Comparison of ENCODE assay signal across 10 cellular contexts in genomic region chr6:74598473-74599393, GRCh38.
A peak's percentile ranks its signal among the peaks of the same experiment; 100 is the strongest.
DNase-seq lines count a peak whose midpoint lies in the region; ATAC-seq and FAIRE-seq lines count a peak whose summit lies in the region.
"Had no signal": no experiment of that assay in that cellular context is flagged by ENCODE, and none has a peak within 500 bp of the region (broad histone marks: within the 10 kb centered on the region; RNA-seq: fewer than 3 reads in every experiment).

No MANE protein-coding gene starts in this region.

- peak overlapping the region in 6 of 11 experiments; percentile 6 to 70 (median 42); a peak in 8 of 22 replicates for H3K27ac ChIP-seq in BLaER1 treated with 17β-estradiol and CSF1 and Interleukin-3, amounts not matched to agents 10 nM and 100 nM

- no peak for FAIRE-seq in HTR-8/SVneo (lab: Jason Lieb, UNC)
- FAIRE-seq: TTC549 had no signal

- no peak overlapping the region for H3K4me3 ChIP-seq in BLaER1 treated with 17β-estradiol and CSF1 and Interleukin-3, amounts not matched to agents 10 nM and 100 nM

- peak; percentile 95 for ATAC-seq in GM19324 (IDR thresholded peaks at IDR 0.05; ENCODE audit: low FRiP score, unreplicated experiment)
- peak; percentile 97 for ATAC-seq in HG02970 (IDR thresholded peaks at IDR 0.05; ENCODE audit: low FRiP score, unreplicated experiment)
- ATAC-seq: left lobe of liver had no signal

- H4K20me1 ChIP-seq in BLaER1 treated with 17β-estradiol and CSF1 and Interleukin-3, amounts not matched to agents 10 nM and 100 nM = no peaks in the 10 kb centered on the region

- H3K9ac ChIP-seq in BLaER1 treated with 17β-estradiol and CSF1 and Interleukin-3, amounts not matched to agents 10 nM and 100 nM = no peak overlapping the region

- H3K36me3 ChIP-seq in BLaER1 treated with 17β-estradiol and CSF1 and Interleukin-3, amounts not matched to agents 10 nM and 100 nM = no peaks in the 10 kb centered on the region

- H3K27me3 ChIP-seq in BLaER1 treated with 17β-estradiol and CSF1 and Interleukin-3, amounts not matched to agents 10 nM and 100 nM = no peaks in the 10 kb centered on the region

- DNase-seq in RKO (ENCODE audit: low spot score) (peak; percentile 7), NCI-H2029 (lab: John Stamatoyannopoulos, UW) (no peak), NCI-H446 treated with DMSO at 0.1 percent for 48 hours (lab: John Stamatoyannopoulos, UW) (no peak), head of caudate nucleus (no peak), HTR-8/SVneo (ENCODE audit: insufficient read length, low spot score) (no peak)

- peak overlapping the region; percentile 19 to 68 (median 42); a peak in 19 of 22 replicates for H3K4me2 ChIP-seq in BLaER1 treated with 17β-estradiol and CSF1 and Interleukin-3, amounts not matched to agents 10 nM and 100 nM

- H3K9me3 ChIP-seq in BLaER1 treated with 17β-estradiol and CSF1 and Interleukin-3, amounts not matched to agents 10 nM and 100 nM (replicated peaks in 1 of 11) = no peaks in the 10 kb centered on the region

- intact Hi-C loops in head of caudate nucleus (cut with DNase I) = no loop called here

- peaks cover 24 to 50% (median 32%) of the 10 kb centered on the region in 10 experiments for H3K4me1 ChIP-seq in BLaER1 treated with 17β-estradiol and CSF1 and Interleukin-3, amounts not matched to agents 10 nM and 100 nM
